Comparison of ENCODE assay signal across 14 cellular contexts in the genomic region with DNA sequence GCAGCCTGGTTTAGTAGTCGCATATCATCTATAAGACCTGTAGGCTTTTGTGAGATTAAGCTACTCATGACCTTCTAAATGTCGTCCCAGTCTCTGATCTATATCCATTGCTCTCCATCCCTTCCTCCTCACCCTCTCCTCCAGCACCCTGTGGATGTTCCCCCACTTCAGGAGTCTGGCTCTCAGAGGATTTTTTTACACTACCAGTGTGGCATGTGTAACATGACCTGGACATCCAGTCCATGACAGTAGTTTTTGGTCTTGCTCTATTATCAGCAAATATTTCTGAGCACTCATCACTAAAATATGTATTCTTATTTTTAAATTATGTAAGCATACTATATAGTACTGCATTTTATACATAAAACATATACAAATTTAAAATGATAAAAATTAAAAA.
DNase-seq lines count a peak whose midpoint lies in the region; ATAC-seq lines count a peak whose summit lies in the region.
"Had no signal": no experiment of that assay in that cellular context is flagged by ENCODE, and none has a peak within 500 bp of the region (broad histone marks: within the 10 kb centered on the region; RNA-seq: fewer than 3 reads in every experiment).

No MANE protein-coding gene starts in this region.

- DNase-seq in DMS153 (lab: John Stamatoyannopoulos, UW) = peak; percentile 47
- DNase-seq in DMS153 treated with DMSO at 0.1 percent for 48 hours (lab: John Stamatoyannopoulos, UW; ENCODE audit: unreplicated experiment) = no peak
- peak; percentile 22 for DNase-seq in EL
- peak; percentile 16 for DNase-seq in NCI-H2107 (lab: John Stamatoyannopoulos, UW)
- peak; percentile 15 for DNase-seq in iris pigment epithelial cell (ENCODE audit: low read depth)
- DNase-seq in D341Med (ENCODE audit: low spot score) = no peak
- no peak for DNase-seq in stimulated activated naive CD8-positive, alpha-beta T cell treated with anti-CD3 and anti-CD28 coated beads, Interleukin-15, amount 100 ng/mL, for 72 hours
- DNase-seq: CD4-positive, alpha-beta memory T cell; DND-41; KBM-7; NCI-H146; NCI-H526 treated with DMSO at 0.1 percent for 48 hours; PC-9 had no signal

- H3K9me3 Mint-ChIP-seq in stimulated activated naive CD8-positive, alpha-beta T cell treated with anti-CD3 and anti-CD28 coated beads, Interleukin-15, amount 100 ng/mL, for 72 hours = peaks cover 6 to 25% of the 10 kb centered on the region in 2 donors

- no peaks in the 10 kb centered on the region for H3K4me1 Mint-ChIP-seq in stimulated activated naive CD8-positive, alpha-beta T cell treated with anti-CD3 and anti-CD28 coated beads, Interleukin-15, amount 100 ng/mL, for 72 hours

- H3K4me3 Mint-ChIP-seq in stimulated activated naive CD8-positive, alpha-beta T cell treated with anti-CD3 and anti-CD28 coated beads, Interleukin-15, amount 100 ng/mL, for 72 hours = no peak overlapping the region
- H3K4me3 Mint-ChIP-seq: CD4-positive, alpha-beta memory T cell had no signal

- no peak overlapping the region for H3K27ac Mint-ChIP-seq in stimulated activated naive CD8-positive, alpha-beta T cell treated with anti-CD3 and anti-CD28 coated beads, Interleukin-15, amount 100 ng/mL, for 72 hours

- no peak for ATAC-seq in GM21723 (IDR thresholded peaks at IDR 0.05; ENCODE audit: unreplicated experiment)
- ATAC-seq in stimulated activated naive CD8-positive, alpha-beta T cell treated with anti-CD3 and anti-CD28 coated beads, Interleukin-15, amount 100 ng/mL, for 72 hours = no peak

- H3K27me3 Mint-ChIP-seq in stimulated activated naive CD8-positive, alpha-beta T cell treated with anti-CD3 and anti-CD28 coated beads, Interleukin-15, amount 100 ng/mL, for 72 hours = no peaks in the 10 kb centered on the region

Comparison
In these comparisons a context has a peak if more than half of its experiments do, and no peak if none do; other contexts are left out.
1. DNase-seq: peak in DMS153 (single experiment), EL (single experiment), NCI-H2107 (single experiment) and iris pigment epithelial cell (single experiment); none in DMS153 treated with DMSO at 0.1 percent for 48 hours (single experiment), D341Med (single experiment) and stimulated activated naive CD8-positive, alpha-beta T cell treated with anti-CD3 and anti-CD28 coated beads, Interleukin-15, amount 100 ng/mL, for 72 hours (0 of 2).